In genomic region chr11:116986521-116987105, GRCh38 we compare ENCODE assay signal across 8 cellular contexts.
DNase-seq lines count a peak whose midpoint lies in the region; ATAC-seq, FAIRE-seq and TF ChIP-seq lines count a peak whose summit lies in the region.

No MANE protein-coding gene starts in this region.

- intact Hi-C loops in HepG2 (cut with micrococcal nuclease; ENCODE audit: unreplicated experiment), result no loop called here

- peak overlapping the region; percentile 15; the same call in 1 of the 2 replicates for H3K4me2 ChIP-seq in HepG2 (ENCODE audit: low read depth, low read length)

- no peak for TF ChIP-seq POLR2A in HepG2 (IDR thresholded peaks at IDR 0.05; ENCODE audit: insufficient read depth in 1 of 2, low read depth in 2 of 2, low read length in 2 of 2)

- H3K27ac ChIP-seq in adipose tissue (ENCODE audit: low read depth, low read length), result peak overlapping the region; percentile 52
- H3K27ac ChIP-seq in HepG2 (ENCODE audit: extremely low read length, insufficient read depth, low read length), result no peak overlapping the region

- POLR2A ChIA-PET in HepG2 (lab: Yijun Ruan, JAX), result no interaction called here

- 34 to 75% (median 35%) methylated on average over 2 of the region's 2 CpGs for WGBS in adipose tissue, 3 donors
- WGBS in HepG2 (ENCODE audit: low lambda C conversion rate), result 27% methylated on average over 2 of the region's 2 CpGs

- ATAC-seq in GM19452 (IDR thresholded peaks at IDR 0.05; ENCODE audit: unreplicated experiment) (peak; percentile 86), HepG2 (no peak)

- H3K4me3 ChIP-seq in HepG2 (replicated peaks in 1 of 3; ENCODE audit: insufficient read depth in 1 of 3, low read depth in 2 of 3, low read length in 3 of 3), result no peak overlapping the region

- H3K4me1 ChIP-seq in HepG2 (ENCODE audit: insufficient read depth, low read length), result peaks cover 67% of the 10 kb centered on the region

- TF ChIP-seq EP300 in HepG2 (IDR thresholded peaks at IDR 0.05; ENCODE audit: low read depth in 2 of 2, low read length in 2 of 2), result peak in 1 of 2 experiments; percentile 21; a peak in 1 of 4 replicates
- TF ChIP-seq EP300 in HepG2 (CRISPR knock-in tag; IDR thresholded peaks at IDR 0.05; ENCODE audit: borderline replicate concordance), result no peak

- H3K36me3 ChIP-seq in HepG2 (replicated peaks in 1 of 2; ENCODE audit: control insufficient read depth in 1 of 2, insufficient read depth in 2 of 2, low read length in 2 of 2), result no peaks in the 10 kb centered on the region

- DNase-seq in AG09319 (ENCODE audit: extremely low read depth, low read depth), result peak; percentile 30
- peak; percentile 79 for DNase-seq in M059J (ENCODE audit: low read depth)
- DNase-seq in HepG2 (ENCODE audit: low spot score), result peak; percentile 41
- DNase-seq in DMS114 treated with DMSO at 0.1 percent for 48 hours (lab: John Stamatoyannopoulos, UW; ENCODE audit: unreplicated experiment), result no peak
- DNase-seq in NCI-H2081 (lab: John Stamatoyannopoulos, UW), result no peak
- DNase-seq in putamen (ENCODE audit: low spot score), result no peak

- H3K9me3 ChIP-seq in HepG2 (ENCODE audit: low read length), result no peaks in the 10 kb centered on the region

- peak; percentile 56 for FAIRE-seq in HepG2 (lab: Jason Lieb, UNC)

- peaks cover 42% of the 10 kb centered on the region for H4K20me1 ChIP-seq in HepG2 (ENCODE audit: insufficient read depth, low read length)

- H3K27me3 ChIP-seq in HepG2 (ENCODE audit: control insufficient read depth in 1 of 2, insufficient read depth in 2 of 2, low read length in 2 of 2), result no peaks in the 10 kb centered on the region

- H2AFZ ChIP-seq in HepG2 (ENCODE audit: low read length), result no peak overlapping the region

- TF ChIP-seq CTCF in AG09319 (IDR thresholded peaks at IDR 0.05; ENCODE audit: low read depth, low read length) (no peak), HepG2 (CRISPR knock-in tag; IDR thresholded peaks at IDR 0.05) (no peak)

- H3K9ac ChIP-seq in HepG2 (ENCODE audit: insufficient read depth, low read depth, low read length), result no peak overlapping the region

- CTCF ChIA-PET in HepG2 (lab: Yijun Ruan, JAX; ENCODE audit: low intra/inter-chr PET ratio, low total read pairs), result no interaction called here

- in situ Hi-C loops in HepG2 (cut with HindIII; ENCODE audit: extremely low pct_ligation_motif_present, low pct_unique_long_range_greater_than_20kb), result no loop called here

- no peak for TF ChIP-seq RAD21 in HepG2 (CRISPR knock-in tag; IDR thresholded peaks at IDR 0.05)

- BruUV-seq in HepG2 (replicated peaks; lab: Mats Ljungman, UMichigan), result no TSS peak

- H3K79me2 ChIP-seq in HepG2 (ENCODE audit: insufficient read depth, low read length), result peaks cover 20% of the 10 kb centered on the region

TF ChIP-seq in HepG2, 621 proteins besides CTCF, POLR2A, EP300 and RAD21 (continues in another document):
- TF ChIP-seq REPIN1 (CRISPR knock-in tag; IDR thresholded peaks at IDR 0.05; ENCODE audit: borderline replicate concordance, low read depth) (no peak), PHF5A (CRISPR knock-in tag; IDR thresholded peaks at IDR 0.05; ENCODE audit: low read depth, unreplicated experiment) (no peak), SOX6 (IDR thresholded peaks at IDR 0.05) (no peak), SOX6 (CRISPR knock-in tag; IDR thresholded peaks at IDR 0.05) (peak; percentile 30; the same call in 1 of the 2 replicates), ZNF207 (IDR thresholded peaks at IDR 0.05; ENCODE audit: borderline replicate concordance) (no peak), JUN (CRISPR knock-in tag; IDR thresholded peaks at IDR 0.05) (no peak), ZFP36 (IDR thresholded peaks at IDR 0.05; ENCODE audit: borderline replicate concordance, low read depth, low read length, partially characterized antibody) (no peak), SOX13 (IDR thresholded peaks at IDR 0.05) (no peak), SOX13 (CRISPR knock-in tag; conservative IDR thresholded peaks at IDR 0.05 in 1 of 2, IDR thresholded peaks at IDR 0.05 in 1 of 2) (peak in 1 of 2 experiments; percentile 15; a peak in 1 of 4 replicates), TRIM22 (IDR thresholded peaks at IDR 0.05) (no peak), ATF4 (CRISPR knock-in tag; IDR thresholded peaks at IDR 0.05) (no peak), STAT6 (CRISPR knock-in tag; IDR thresholded peaks at IDR 0.05; ENCODE audit: borderline replicate concordance) (no peak), HNF1B (CRISPR knock-in tag; IDR thresholded peaks at IDR 0.05) (no peak), ATF7 (IDR thresholded peaks at IDR 0.05) (no peak), ATF7 (CRISPR knock-in tag; IDR thresholded peaks at IDR 0.05) (no peak), ZNF44 (CRISPR knock-in tag; IDR thresholded peaks at IDR 0.05) (no peak), HMG20A (CRISPR knock-in tag; IDR thresholded peaks at IDR 0.05; ENCODE audit: borderline replicate concordance) (peak; percentile 19; the same call in 1 of the 2 replicates), ZNF782 (CRISPR knock-in tag; IDR thresholded peaks at IDR 0.05; ENCODE audit: borderline replicate concordance) (no peak), ZNF800 (CRISPR knock-in tag; IDR thresholded peaks at IDR 0.05) (no peak)

Comparison
In these comparisons a context has a peak if more than half of its experiments do, and no peak if none do; other contexts are left out.
1. DNase-seq: peak in AG09319 (single experiment), M059J (single experiment) and HepG2 (single experiment); none in DMS114 treated with DMSO at 0.1 percent for 48 hours (single experiment), NCI-H2081 (0 of 2) and putamen (single experiment).